In the genomic region with DNA sequence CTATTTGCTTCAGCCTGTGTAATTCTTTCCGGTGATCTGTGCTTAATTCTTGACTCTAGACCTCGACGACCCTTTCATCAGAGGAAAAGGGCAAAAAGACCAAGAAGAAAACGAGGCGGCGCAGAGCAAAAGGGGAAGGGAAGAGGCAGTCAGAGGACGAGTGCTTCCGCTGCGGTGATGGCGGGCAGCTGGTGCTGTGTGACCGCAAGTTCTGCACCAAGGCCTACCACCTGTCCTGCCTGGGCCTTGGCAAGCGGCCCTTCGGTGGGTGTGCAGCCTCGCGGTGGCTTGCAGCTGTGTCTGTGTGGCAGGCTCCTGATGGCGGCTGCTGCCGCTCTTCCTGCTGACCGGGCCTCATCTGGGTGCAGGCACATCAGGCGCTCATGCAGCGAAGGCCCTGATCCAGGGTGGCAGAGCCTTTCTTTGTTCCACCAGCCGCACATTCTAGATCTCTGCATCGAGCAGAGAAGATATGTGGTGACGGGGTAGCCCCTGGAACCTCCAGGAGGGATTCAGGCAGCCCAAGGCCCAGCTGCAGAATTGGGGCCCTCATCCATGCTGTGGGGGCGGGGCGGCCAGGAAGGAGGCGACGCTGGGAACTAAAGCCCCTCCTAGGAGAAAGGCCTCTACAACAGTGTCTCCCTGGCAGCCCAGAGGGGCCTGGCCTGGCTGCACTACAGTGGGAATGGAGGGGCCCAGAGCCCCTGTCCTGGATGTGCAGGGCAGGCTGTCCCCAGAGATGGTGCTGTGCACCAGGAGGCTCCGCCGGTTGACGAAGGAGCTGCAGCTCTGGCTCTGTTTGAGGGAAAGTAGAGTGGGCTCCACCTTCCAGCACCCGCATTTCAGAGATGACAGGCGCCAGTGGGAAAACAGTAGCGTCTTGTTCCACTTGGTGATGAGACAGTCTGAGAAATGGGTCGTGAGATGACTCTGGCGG, we compare ENCODE assay signal across 30 cellular contexts. TPM values are rescaled to one million over a fixed set of nuclear protein-coding genes. Genes with fewer than 3 reads are reported as not detected.
DNase-seq lines count a peak whose midpoint lies in the region; ATAC-seq, FAIRE-seq and TF ChIP-seq lines count a peak whose summit lies in the region.
"Had no signal": no experiment of that assay in that cellular context is flagged by ENCODE, and none has a peak within 500 bp of the region (broad histone marks: within the 10 kb centered on the region; RNA-seq: fewer than 3 reads in every experiment).

No MANE protein-coding gene starts in this region.

- peak overlapping the region; percentile 37 for H3K27ac Mint-ChIP-seq in activated naive CD4-positive, alpha-beta T cell treated with anti-CD3 and anti-CD28 coated beads, Interleukin-2, amount 10 ng/mL, durations not matched to agents 7 days and 5 days
- H3K27ac Mint-ChIP-seq in nephron progenitor cell, result peak overlapping the region; percentile 45
- no peak overlapping the region for H3K27ac Mint-ChIP-seq in glutamatergic neuron (ENCODE audit: unreplicated experiment)
- H3K27ac Mint-ChIP-seq: activated T-helper 17 cell treated with anti-CD3 and anti-CD28 coated beads, Interleukin-2, amount 50 U/mL, for 72 hours; CD4-positive, alpha-beta T cell; naive thymus-derived CD4-positive, alpha-beta T cell had no signal

- TF ChIP-seq POLR2A in K562 (conservative IDR thresholded peaks at IDR 0.05), result no peak

- no peaks in the 10 kb centered on the region for H3K27me3 Mint-ChIP-seq in activated naive CD4-positive, alpha-beta T cell treated with anti-CD3 and anti-CD28 coated beads, Interleukin-2, amount 10 ng/mL, durations not matched to agents 7 days and 5 days
- H3K27me3 Mint-ChIP-seq in nephron progenitor cell (ENCODE audit: low read depth, poor library complexity) (no peaks in the 10 kb centered on the region), glutamatergic neuron (ENCODE audit: unreplicated experiment) (peaks cover 6% of the 10 kb centered on the region)
- H3K27me3 Mint-ChIP-seq: activated T-helper 17 cell treated with anti-CD3 and anti-CD28 coated beads, Interleukin-2, amount 50 U/mL, for 72 hours; CD4-positive, alpha-beta T cell; naive thymus-derived CD4-positive, alpha-beta T cell had no signal

- H2AFZ ChIP-seq in K562 (ENCODE audit: low read depth, low read length), result no peak overlapping the region

- no peak overlapping the region for H3K4me2 ChIP-seq in K562 (ENCODE audit: insufficient read depth, low read length)

- H3K4me3 ChIP-seq in K562 (no peak overlapping the region), aorta (ENCODE audit: low read length in 2 of 2) (no peak overlapping the region)
- H3K4me3 ChIP-seq: esophagus squamous epithelium, heart left ventricle, SK-N-MC had no signal

- H3K4me1 ChIP-seq in K562 (replicated peaks in 1 of 2; ENCODE audit: control insufficient read depth in 2 of 2, insufficient read depth in 2 of 2, low read length in 2 of 2) (peaks cover 2 to 7% of the 10 kb centered on the region in 2 experiments; a peak in 4 of 5 replicates), aorta (ENCODE audit: control insufficient read depth in 1 of 2, insufficient read depth in 2 of 2, low read length in 2 of 2) (no peaks in the 10 kb centered on the region)
- H3K4me1 ChIP-seq: foreskin keratinocyte had no signal

- FAIRE-seq in K562 (lab: Jason Lieb, UNC), result no peak
- FAIRE-seq: endometrium, H1, kidney had no signal

- no peaks in the 10 kb centered on the region for H3K9me1 ChIP-seq in K562 (ENCODE audit: control insufficient read depth, insufficient read depth, low read length)

- BruUV-seq in K562 (replicated peaks; lab: Mats Ljungman, UMichigan), result no TSS peak

- no peak for TF ChIP-seq EP300 in K562 (IDR thresholded peaks at IDR 0.05; ENCODE audit: low read length)

- no peaks in the 10 kb centered on the region for H3K9me3 ChIP-seq in K562 (replicated peaks; ENCODE audit: control insufficient read depth, insufficient read depth, low read depth, low read length)
- no peaks in the 10 kb centered on the region for H3K9me3 ChIP-seq in aorta (ENCODE audit: control insufficient read depth, low read length)
- H3K9me3 ChIP-seq: esophagus squamous epithelium, heart left ventricle had no signal

- TF ChIP-seq CTCF in K562 (IDR thresholded peaks at IDR 0.05 in 2 of 3, conservative IDR thresholded peaks at IDR 0.05 in 1 of 3; ENCODE audit: insufficient read depth in 2 of 3, low read depth in 1 of 3, low read length in 3 of 3) (no peak), nephron progenitor cell (IDR thresholded peaks at IDR 0.05) (no peak), glutamatergic neuron (IDR thresholded peaks at IDR 0.05; ENCODE audit: partially characterized antibody, unreplicated experiment) (no peak)

- ATAC-seq in K562, result no peak
- ATAC-seq in aorta (ENCODE audit: low FRiP score), result no peak
- ATAC-seq: activated T-helper 17 cell treated with anti-CD3 and anti-CD28 coated beads, Interleukin-2, amount 50 U/mL, for 72 hours; foreskin keratinocyte; heart left ventricle; naive thymus-derived CD4-positive, alpha-beta T cell had no signal

- H3K27ac ChIP-seq in K562 (ENCODE audit: extremely low read depth, low read depth, low read length) (no peak overlapping the region), aorta (ENCODE audit: low read depth in 1 of 2, low read length in 2 of 2) (no peak overlapping the region)
- H3K27ac ChIP-seq: esophagus squamous epithelium, foreskin keratinocyte, heart left ventricle, SK-N-MC had no signal

- in situ Hi-C loops in K562 (cut with MboI), result no loop called here

- H3K36me3 Mint-ChIP-seq in activated naive CD4-positive, alpha-beta T cell treated with anti-CD3 and anti-CD28 coated beads, Interleukin-2, amount 10 ng/mL, durations not matched to agents 7 days and 5 days, result peaks cover 73% of the 10 kb centered on the region
- H3K36me3 Mint-ChIP-seq in nephron progenitor cell (ENCODE audit: low read depth) (peaks cover 85% of the 10 kb centered on the region), glutamatergic neuron (ENCODE audit: unreplicated experiment) (no peaks in the 10 kb centered on the region)

- POLR2A ChIA-PET in K562 (lab: Yijun Ruan, JAX), result interaction anchor here (0.6 kb wide), 1 partner anchor 12 kb away, joined by 4 read pairs; no protein-coding TSS in a partner anchor

- no peaks in the 10 kb centered on the region for H3K79me2 ChIP-seq in K562 (ENCODE audit: control insufficient read depth, insufficient read depth, low read length)

- H3K36me3 ChIP-seq in K562 (ENCODE audit: control insufficient read depth, insufficient read depth, low read length) (peaks cover 97% of the 10 kb centered on the region), aorta (ENCODE audit: control insufficient read depth in 1 of 2, insufficient read depth in 2 of 2, low read length in 1 of 2) (peaks cover 0 to 12% of the 10 kb centered on the region in 2 donors)

- CTCF ChIA-PET in activated naive CD4-positive, alpha-beta T cell treated with anti-CD3 and anti-CD28 coated beads, Interleukin-2, amount 10 ng/mL, durations not matched to agents 7 days and 5 days (lab: Charles Lee), result no interaction called here
- CTCF ChIA-PET in K562 (lab: Yijun Ruan, JAX; ENCODE audit: low intra/inter-chr PET ratio), result interaction anchor here (0.6 kb wide), 1 partner anchor 12 kb away, joined by 4 read pairs; no protein-coding TSS in a partner anchor

- H3K4me1 Mint-ChIP-seq in activated naive CD4-positive, alpha-beta T cell treated with anti-CD3 and anti-CD28 coated beads, Interleukin-2, amount 10 ng/mL, durations not matched to agents 7 days and 5 days, result peaks cover 6% of the 10 kb centered on the region
- H3K4me1 Mint-ChIP-seq in nephron progenitor cell (peaks cover 3% of the 10 kb centered on the region), glutamatergic neuron (ENCODE audit: low read depth, unreplicated experiment) (peaks cover 1% of the 10 kb centered on the region)
- H3K4me1 Mint-ChIP-seq: activated T-helper 17 cell treated with anti-CD3 and anti-CD28 coated beads, Interleukin-2, amount 50 U/mL, for 72 hours had no signal

- H3K9me3 Mint-ChIP-seq in activated naive CD4-positive, alpha-beta T cell treated with anti-CD3 and anti-CD28 coated beads, Interleukin-2, amount 10 ng/mL, durations not matched to agents 7 days and 5 days, result no peaks in the 10 kb centered on the region
- no peaks in the 10 kb centered on the region for H3K9me3 Mint-ChIP-seq in nephron progenitor cell
- peaks cover 5% of the 10 kb centered on the region for H3K9me3 Mint-ChIP-seq in glutamatergic neuron (ENCODE audit: unreplicated experiment)
- H3K9me3 Mint-ChIP-seq: activated T-helper 17 cell treated with anti-CD3 and anti-CD28 coated beads, Interleukin-2, amount 50 U/mL, for 72 hours; CD4-positive, alpha-beta T cell; naive thymus-derived CD4-positive, alpha-beta T cell had no signal

- H3K9ac ChIP-seq in K562 (ENCODE audit: insufficient read depth in 1 of 2, low read depth in 2 of 2, low read length in 2 of 2), result no peak overlapping the region

- intact Hi-C loops in K562 (cut with micrococcal nuclease) (no loop called here), aorta (cut with DNase I) (no loop called here)

- no peak overlapping the region for H3K4me3 Mint-ChIP-seq in activated naive CD4-positive, alpha-beta T cell treated with anti-CD3 and anti-CD28 coated beads, Interleukin-2, amount 10 ng/mL, durations not matched to agents 7 days and 5 days
- H3K4me3 Mint-ChIP-seq in nephron progenitor cell, result no peak overlapping the region
- H3K4me3 Mint-ChIP-seq in glutamatergic neuron (ENCODE audit: unreplicated experiment), result no peak overlapping the region
- H3K4me3 Mint-ChIP-seq: activated T-helper 17 cell treated with anti-CD3 and anti-CD28 coated beads, Interleukin-2, amount 50 U/mL, for 72 hours; CD4-positive, alpha-beta T cell; naive thymus-derived CD4-positive, alpha-beta T cell had no signal

- peaks cover 13% of the 10 kb centered on the region for H4K20me1 ChIP-seq in K562 (replicated peaks; ENCODE audit: control insufficient read depth, insufficient read depth, low read length)

- TF ChIP-seq RAD21 in K562 (CRISPR knock-in tag; conservative IDR thresholded peaks at IDR 0.05 in 1 of 2, IDR thresholded peaks at IDR 0.05 in 1 of 2), result no peak

- no peak for DNase-seq in activated naive CD4-positive, alpha-beta T cell treated with anti-CD3 and anti-CD28 coated beads, Interleukin-2, amount 10 ng/mL, durations not matched to agents 7 days and 5 days
- no peak for DNase-seq in activated naive CD4-positive, alpha-beta T cell treated with anti-CD3 and anti-CD28 coated beads, Interleukin-2, amount 50 U/mL, for 16 hours
- DNase-seq in K562 (ENCODE audit: extremely low read depth in 1 of 4, low spot score in 3 of 4) (no peak), nephron progenitor cell (no peak), aorta (peak; percentile 27 to 35), dedifferentiated amniotic fluid mesenchymal stem cell (ENCODE audit: extremely low spot score) (no peak), glutamatergic neuron (no peak)
- DNase-seq: activated CD4-positive, alpha-beta T cell treated with anti-CD3 and anti-CD28 coated beads, Interleukin-2, amount 50 U/mL, for 4 hours; activated CD4-positive, CD25-positive, alpha-beta regulatory T cell; AML-193; CD4-positive, alpha-beta T cell; central memory CD4-positive, alpha-beta T cell; dermis blood vessel endothelial cell; esophagus squamous epithelium; foreskin keratinocyte; heart left ventricle; Karpas-422; kidney; midbrain; naive thymus-derived CD4-positive, alpha-beta T cell; NCI-H1436; NCI-H2081 treated with DMSO at 0.1 percent for 48 hours; NCI-H2227 treated with DMSO at 0.1 percent for 48 hours; NCI-H526; stimulated activated naive CD4-positive, alpha-beta T cell treated with Interleukin-2 at 50 U/mL for 16 hours; T-helper 1 cell had no signal

- H3K27me3 ChIP-seq in K562 (ENCODE audit: control insufficient read depth in 2 of 2, insufficient read depth in 2 of 2, low read length in 2 of 2) (no peaks in the 10 kb centered on the region), aorta (ENCODE audit: control insufficient read depth in 1 of 2, insufficient read depth in 2 of 2, low read length in 1 of 2) (no peaks in the 10 kb centered on the region)
- H3K27me3 ChIP-seq: esophagus squamous epithelium, foreskin keratinocyte, heart left ventricle had no signal

- 96% methylated on average over 22 of the region's 35 CpGs for WGBS in K562 (ENCODE audit: insufficient coverage, low coverage, missing lambda C conversion rate)
- 96% methylated on average over 35 of the region's 35 CpGs for WGBS in aorta, 2 donors

RNA-seq across cellular contexts. Expression of gene NELFA, which starts 32.1 kb away (rescaled TPM):
- total RNA-seq in K562 (2011; cell fraction: chromatin; rRNA removed; ENCODE audit: low replicate concordance), result 38.8 and 78.3 TPM in 2 replicates
- 62.0 and 74.4 TPM in 2 replicates for total RNA-seq in K562 (2011; cell fraction: nucleolus; rRNA removed)
- 44.5 and 47.7 TPM in 2 replicates for total RNA-seq in K562 (2011; cell fraction: nucleoplasm; rRNA removed)
- total RNA-seq in K562 (2014; rRNA removed) (29.1 and 33.3 TPM in 2 replicates), K562 (2014; rRNA removed; fragmentation: Illumina TruSeq; extraction: Trizol) (10.6 and 12.0 TPM in 2 replicates), K562 (2015; rRNA removed; fragmentation: Illumina TruSeq; extraction: Trizol) (16.4 and 18.9 TPM in 2 replicates), K562 (2021) (59.6 and 63.0 TPM in 2 replicates), aorta (10 to 100 TPM; 17.7 to 27.4 TPM), glutamatergic neuron (ENCODE audit: unreplicated experiment) (39.6 TPM)
- polyA plus RNA-seq in K562 (2011; rRNA removed) (12.9 and 28.3 TPM in 2 replicates), K562 (2014; fragmentation: Illumina TruSeq; extraction: Trizol) (14.8 and 32.1 TPM in 2 replicates), K562 (2014; fragmentation: Nextera tagmentation; extraction: Ambion mirVana) (1 to 10 TPM in 1 of 2 experiments, under 1 TPM in 1; 0.76 to 1.4 TPM), K562 (2014; rRNA removed) (33.6 and 36.5 TPM in 2 replicates), aorta (10 to 100 TPM in 1 of 2 donors, 1 to 10 TPM in 1; 5.8 to 21.7 TPM)
- polyA plus RNA-seq in K562 (2011; cell fraction: cytosol; rRNA removed), result 19.0 and 31.9 TPM in 2 replicates
- 59.7 and 83.0 TPM in 2 replicates for polyA plus RNA-seq in K562 (2011; cell fraction: nucleus; rRNA removed)
- 44.5 and 46.5 TPM in 2 replicates for polyA plus RNA-seq in K562 (2012)
- 7.8 and 9.9 TPM in 2 replicates for polyA minus RNA-seq in K562 (2011; rRNA and poly(A)+ RNA removed)
- polyA minus RNA-seq in K562 (2011; cell fraction: cytosol; rRNA and poly(A)+ RNA removed), result 26.9 and 38.7 TPM in 2 replicates
- 48.3 and 117 TPM in 2 replicates for polyA minus RNA-seq in K562 (2011; cell fraction: nucleus; rRNA and poly(A)+ RNA removed)

Comparison
In these comparisons a context has a peak if more than half of its experiments do, and no peak if none do; other contexts are left out.
1. DNase-seq: peak in aorta (2 of 2); none in activated naive CD4-positive, alpha-beta T cell treated with anti-CD3 and anti-CD28 coated beads, Interleukin-2, amount 10 ng/mL, durations not matched to agents 7 days and 5 days (single experiment), activated naive CD4-positive, alpha-beta T cell treated with anti-CD3 and anti-CD28 coated beads, Interleukin-2, amount 50 U/mL, for 16 hours (single experiment), K562 (0 of 4), nephron progenitor cell (single experiment), dedifferentiated amniotic fluid mesenchymal stem cell (single experiment) and glutamatergic neuron (single experiment).